In genomic region chr9:30243467-30243866, GRCh38 we compare ENCODE assay signal across 7 cellular contexts.
"Had no signal": no experiment of that assay in that cellular context is flagged by ENCODE, and none has a peak within 500 bp of the region (broad histone marks: within the 10 kb centered on the region; RNA-seq: fewer than 3 reads in every experiment).

No MANE protein-coding gene starts in this region.

- H3K4me3 ChIP-seq: GM23248, HAP-1 had no signal

- ATAC-seq: HCT116 had no signal

- H3K9me3 ChIP-seq: HAP-1 had no signal

- H3K27ac ChIP-seq: GM23248 had no signal

- H3K9ac ChIP-seq: GM23248 had no signal

- H3K36me3 ChIP-seq: HAP-1 had no signal

- DNase-seq: GM23248, GOT3, H7, HFFc6, IMR-90 had no signal
